8 cellular contexts compared by ENCODE assay signal in the genomic region with DNA sequence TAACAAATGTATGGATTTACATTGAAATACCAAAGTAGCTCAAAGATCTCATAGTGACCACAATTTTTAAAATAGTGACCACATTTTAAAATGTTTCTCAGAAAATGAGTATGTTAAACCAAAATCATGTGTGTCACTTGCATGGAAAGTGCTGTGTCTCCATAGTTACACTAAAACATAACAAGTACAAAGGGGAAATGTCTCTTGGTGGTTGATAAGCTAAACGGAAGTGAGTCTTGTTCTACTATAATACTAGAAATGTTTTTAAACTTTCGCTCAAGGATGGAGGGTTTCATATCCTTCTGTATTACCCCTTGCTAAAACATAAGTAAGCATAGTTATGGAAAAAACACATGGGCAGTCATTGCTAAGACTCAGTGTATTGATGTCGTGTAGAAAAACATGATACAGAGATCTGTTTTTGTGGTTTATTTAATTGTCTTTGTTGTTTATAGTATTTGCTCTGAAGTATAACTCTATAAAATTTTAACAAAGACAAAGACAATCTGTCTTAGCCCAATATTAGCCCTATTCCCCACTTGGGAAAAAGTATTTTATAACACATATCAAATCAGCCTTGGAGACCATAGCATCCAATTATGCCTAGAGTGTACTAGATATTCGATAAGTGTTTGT. TPM values are rescaled to one million over a fixed set of nuclear protein-coding genes. Genes with fewer than 3 reads are reported as not detected.
DNase-seq lines count a peak whose midpoint lies in the region; ATAC-seq, FAIRE-seq and TF ChIP-seq lines count a peak whose summit lies in the region.

No MANE protein-coding gene starts in this region.

- no TSS peak for BruUV-seq in GM12878 (replicated peaks; lab: Mats Ljungman, UMichigan)
- no TSS peak for BruUV-seq in A673 (replicated peaks; lab: Mats Ljungman, UMichigan)

- no peak for DNase-seq in CD4-positive, alpha-beta T cell
- DNase-seq in GM12878 (ENCODE audit: low read depth, low spot score) (peak; percentile 78), transverse colon (no peak), NCI-H2171 treated with DMSO at 0.1 percent for 48 hours (lab: John Stamatoyannopoulos, UW) (no peak), H4 (ENCODE audit: low spot score) (no peak), A673 (ENCODE audit: low spot score) (no peak)

- TF ChIP-seq EP300 in GM12878 (IDR thresholded peaks at IDR 0.05; ENCODE audit: borderline replicate concordance in 1 of 2, control insufficient read depth in 1 of 2, low read depth in 2 of 2, low read length in 2 of 2) (peak; percentile 100), transverse colon (IDR thresholded peaks at IDR 0.05; ENCODE audit: low read depth) (no peak)

- H2AFZ ChIP-seq in GM12878 (ENCODE audit: control insufficient read depth, low read depth, low read length), result no peak overlapping the region

- peak overlapping the region; percentile 94 for H3K27ac Mint-ChIP-seq in CD4-positive, alpha-beta T cell

- H3K4me3 Mint-ChIP-seq in CD4-positive, alpha-beta T cell, result peak overlapping the region; percentile 59

- TF ChIP-seq POLR2A in GM12878 (IDR thresholded peaks at IDR 0.05; ENCODE audit: low read depth, low read length) (no peak), transverse colon (IDR thresholded peaks at IDR 0.05) (no peak)

- H3K4me1 Mint-ChIP-seq in CD4-positive, alpha-beta T cell (ENCODE audit: low read depth), result peaks cover 60% of the 10 kb centered on the region

- H3K9me3 ChIP-seq in CD4-positive, alpha-beta T cell (ENCODE audit: control insufficient read depth, low read length), result no peaks in the 10 kb centered on the region
- H3K9me3 ChIP-seq in GM12878 (replicated peaks; ENCODE audit: control insufficient read depth, insufficient read depth, low read length) (no peaks in the 10 kb centered on the region; the same call in 2 of the 3 replicates), transverse colon (no peaks in the 10 kb centered on the region), A673 (ENCODE audit: low read depth, low read length, poor library complexity, severe bottlenecking) (no peaks in the 10 kb centered on the region)

- H3K27ac ChIP-seq in CD4-positive, alpha-beta T cell (ENCODE audit: low read depth, low read length), result peak overlapping the region; percentile 82
- peak overlapping the region; percentile 56 for H3K27ac ChIP-seq in GM12878 (ENCODE audit: control insufficient read depth, insufficient read depth)
- peak overlapping the region in 3 of 4 donors; percentile 22 to 40 (median 34) for H3K27ac ChIP-seq in transverse colon
- no peak overlapping the region for H3K27ac ChIP-seq in A673 (ENCODE audit: low read depth, low read length, poor library complexity, severe bottlenecking)

- peaks cover 2% of the 10 kb centered on the region for H3K9me3 Mint-ChIP-seq in CD4-positive, alpha-beta T cell

- peak overlapping the region; percentile 46 for H3K4me2 ChIP-seq in GM12878 (ENCODE audit: control insufficient read depth, insufficient read depth)

- RAD21 ChIA-PET in GM12878 (lab: Charles Lee; ENCODE audit: unreplicated experiment), result interaction anchor here (0.7 to 15.7 kb wide), 17 partner anchors 10 to 187 kb away, joined by 3 to 344 read pairs (median 4); a partner anchor contains a TSS

- intact Hi-C loops in CD4-positive, alpha-beta T cell (cut with DNase I, micrococcal nuclease), result loop anchor here (1.0 to 2.0 kb wide), 4 partner anchors 9 to 27 kb away; a partner anchor contains a TSS
- intact Hi-C loops in GM12878 (cut with micrococcal nuclease; ENCODE audit: unreplicated experiment) (loop anchor here (2.0 kb wide), 1 partner anchor 26 kb away; a partner anchor contains a TSS), transverse colon (cut with DNase I; ENCODE audit: low total_unique reads) (no loop called here), A673 (cut with micrococcal nuclease; ENCODE audit: unreplicated experiment) (no loop called here)

- WGBS in GM12878 (ENCODE audit: insufficient coverage, insufficient replicate concordance, low lambda C conversion rate, missing lambda C conversion rate), result 36% methylated on average over 4 of the region's 4 CpGs
- 45 to 58% methylated on average over 4 of the region's 4 CpGs for WGBS in transverse colon (ENCODE audit: low coverage in 1 of 2), 2 donors

- H3K4me1 ChIP-seq in GM12878 (ENCODE audit: control insufficient read depth, insufficient read depth, low read length), result peaks cover 62% of the 10 kb centered on the region
- H3K4me1 ChIP-seq in transverse colon, result peaks cover 0 to 16% (median under 1%) of the 10 kb centered on the region in 4 donors
- H3K4me1 ChIP-seq in A673 (ENCODE audit: insufficient read depth, low read length, poor library complexity, severe bottlenecking), result no peaks in the 10 kb centered on the region

- in situ Hi-C loops in GM12878 (cut with MboI), result no loop called here
- in situ Hi-C loops in transverse colon (cut with MboI; ENCODE audit: low pct_ligation_motif_present in 1 of 4, low pct_unique_long_range_greater_than_20kb in 1 of 4, low sequenced_read_pairs in 3 of 4), result no loop called here

- POLR2A ChIA-PET in CD4-positive, alpha-beta T cell (lab: Charles Lee), result interaction anchor here (0.8 to 5.0 kb wide), 12 partner anchors 8 to 208 kb away, joined by 3 to 93 read pairs (median 7); a partner anchor contains a TSS
- POLR2A ChIA-PET in GM12878 (lab: Charles Lee) (interaction anchor here (0.9 to 16.0 kb wide), 14 partner anchors 10 to 102 kb away, joined by 3 to 260 read pairs (median 4); a partner anchor contains a TSS), A673 (lab: Charles Lee; ENCODE audit: low non-redundant PET) (no interaction called here)

- no peak for TF ChIP-seq CTCF in CD4-positive, alpha-beta T cell (IDR thresholded peaks at IDR 0.05)
- TF ChIP-seq CTCF in GM12878 (IDR thresholded peaks at IDR 0.05 in 2 of 3, conservative IDR thresholded peaks at IDR 0.05 in 1 of 3; ENCODE audit: control insufficient read depth in 2 of 3, extremely low read depth in 1 of 3, insufficient read depth in 1 of 3, low read depth in 3 of 3, low read length in 3 of 3) (no peak), transverse colon (IDR thresholded peaks at IDR 0.05) (no peak), A673 (conservative IDR thresholded peaks at IDR 0.05; ENCODE audit: low read depth, low read length) (no peak)

- ATAC-seq in CD4-positive, alpha-beta T cell (ENCODE audit: poor library complexity), result peak; percentile 90
- ATAC-seq in GM19455 (IDR thresholded peaks at IDR 0.05; ENCODE audit: unreplicated experiment) (peak; percentile 63), HG03558 (IDR thresholded peaks at IDR 0.05; ENCODE audit: extremely low read depth, unreplicated experiment) (peak; percentile 62), GM12878 (peak; percentile 78)

- no peak for FAIRE-seq in GM12878 (lab: Jason Lieb, UNC)

- H3K79me2 ChIP-seq in GM12878 (ENCODE audit: control insufficient read depth, insufficient read depth, low read length), result no peaks in the 10 kb centered on the region

- H3K4me3 ChIP-seq in GM12878, result no peak overlapping the region
- no peak overlapping the region for H3K4me3 ChIP-seq in transverse colon
- no peak overlapping the region for H3K4me3 ChIP-seq in A673 (ENCODE audit: low read depth, low read length, poor library complexity, severe bottlenecking)

- no peak for TF ChIP-seq RAD21 in GM12878 (IDR thresholded peaks at IDR 0.05; ENCODE audit: insufficient read depth, low read depth, low read length)

- peaks cover 5% of the 10 kb centered on the region for H3K36me3 Mint-ChIP-seq in CD4-positive, alpha-beta T cell (ENCODE audit: low read depth)

- H3K27me3 ChIP-seq in CD4-positive, alpha-beta T cell (ENCODE audit: control insufficient read depth, insufficient read depth, low read length), result no peaks in the 10 kb centered on the region
- H3K27me3 ChIP-seq in GM12878 (replicated peaks in 1 of 2; ENCODE audit: control insufficient read depth in 2 of 2, insufficient read depth in 2 of 2, low read length in 1 of 2) (no peaks in the 10 kb centered on the region), transverse colon (no peaks in the 10 kb centered on the region), A673 (replicated peaks; ENCODE audit: insufficient read depth, low read depth, low read length, poor library complexity) (no peaks in the 10 kb centered on the region)

- H3K27me3 Mint-ChIP-seq in CD4-positive, alpha-beta T cell, result no peaks in the 10 kb centered on the region

- H3K36me3 ChIP-seq in GM12878 (ENCODE audit: control insufficient read depth in 2 of 2, insufficient read depth in 2 of 2, low read length in 1 of 2), result no peaks in the 10 kb centered on the region
- no peaks in the 10 kb centered on the region for H3K36me3 ChIP-seq in transverse colon
- no peaks in the 10 kb centered on the region for H3K36me3 ChIP-seq in A673 (ENCODE audit: insufficient read depth, low read length, poor library complexity, severe bottlenecking)

- no peaks in the 10 kb centered on the region for H4K20me1 ChIP-seq in GM12878 (ENCODE audit: control insufficient read depth, insufficient read depth)

- no peak overlapping the region for H3K9ac ChIP-seq in GM12878 (ENCODE audit: control insufficient read depth, insufficient read depth, low read length)

- SMC1A ChIA-PET in GM12878 (lab: Charles Lee; ENCODE audit: uncharacterized antibody, unreplicated experiment), result interaction anchor here (0.7 to 18.4 kb wide), 18 partner anchors 16 to 187 kb away, joined by 3 to 488 read pairs (median 5); a partner anchor contains a TSS

- CTCF ChIA-PET in CD4-positive, alpha-beta T cell (lab: Charles Lee), result interaction anchor here (0.9 to 2.6 kb wide), 6 partner anchors 10 to 51 kb away, joined by 3 to 14 read pairs (median 6); a partner anchor contains a TSS
- CTCF ChIA-PET in GM12878 (lab: Yijun Ruan, JAX) (interaction anchor here (0.6 to 11.8 kb wide), 16 partner anchors 10 to 99 kb away, joined by 3 to 155 read pairs (median 4); a partner anchor contains a TSS), A673 (lab: Charles Lee) (no interaction called here)

RNA-seq across cellular contexts. Expression of a gene that starts 27.0 kb away (rescaled TPM):
- total RNA-seq in CD4-positive, alpha-beta T cell, result 10 to 100 TPM; 64.1 to 69.6 TPM
- total RNA-seq in GM12878 (2013; cell fraction: nucleolus; rRNA removed), result 602 and 632 TPM in 2 replicates
- total RNA-seq in GM12878 (2014; rRNA removed), result 54.4 and 60.5 TPM in 2 replicates
- total RNA-seq in GM12878 (2014; rRNA removed; fragmentation: Illumina TruSeq; extraction: Trizol), result 81.8 and 87.2 TPM in 2 replicates
- 46.7 and 50.1 TPM in 2 replicates for total RNA-seq in GM12878 (2021)
- polyA plus RNA-seq in GM12878 (2011; ENCODE audit: low read depth), result 10.2 TPM
- polyA plus RNA-seq in GM12878 (2011; rRNA removed), result 65.3 and 97.9 TPM in 2 replicates
- 23.4 and 27.1 TPM in 2 replicates for polyA plus RNA-seq in GM12878 (2011; cell fraction: cytosol; rRNA removed)
- polyA plus RNA-seq in GM12878 (2011; cell fraction: nucleus; rRNA removed), result 56.4 and 58.1 TPM in 2 replicates
- 23.2 and 28.0 TPM in 2 replicates for polyA plus RNA-seq in GM12878 (2012)
- 39.3 and 49.0 TPM in 2 replicates for polyA plus RNA-seq in GM12878 (2014; fragmentation: Illumina TruSeq; extraction: Trizol)
- polyA plus RNA-seq in GM12878 (2014; fragmentation: Nextera tagmentation; extraction: Ambion mirVana), result 10 to 100 TPM; 14.2 to 15.4 TPM
- 28.5 and 28.8 TPM in 2 replicates for polyA plus RNA-seq in GM12878 (2014; rRNA removed)
- 10 to 100 TPM; 21.6 to 26.8 TPM for polyA plus RNA-seq in GM12878 (2016; fragmentation: Nextera tagmentation; extraction: Ambion mirVana)
- 188 and 229 TPM in 2 replicates for polyA minus RNA-seq in GM12878 (2011; rRNA and poly(A)+ RNA removed)
- polyA minus RNA-seq in GM12878 (2011; cell fraction: cytosol; rRNA and poly(A)+ RNA removed), result 42.9 and 49.6 TPM in 2 replicates
- 120 and 185 TPM in 2 replicates for polyA minus RNA-seq in GM12878 (2011; cell fraction: nucleus; rRNA and poly(A)+ RNA removed)
- 10 to 100 TPM; 16.5 to 40.4 (median 24.5) TPM for total RNA-seq in transverse colon
- 5.4 and 7.2 TPM in 2 replicates for total RNA-seq in H4 (2014; rRNA removed; shearing (Covaris generic))
- 13.2 TPM in 2 replicates for total RNA-seq in A673 (2021)

RNA-seq across cellular contexts. Expression of a gene that starts 50.2 kb away (rescaled TPM):
- 100 to 1,000 TPM in 1 of 2 experiments, 10 to 100 TPM in 1; 98.5 to 102 TPM for total RNA-seq in CD4-positive, alpha-beta T cell
- total RNA-seq in GM12878 (2013; cell fraction: nucleolus; rRNA removed), result 70.8 and 70.9 TPM in 2 replicates
- 128 and 141 TPM in 2 replicates for total RNA-seq in GM12878 (2014; rRNA removed)
- total RNA-seq in GM12878 (2014; rRNA removed; fragmentation: Illumina TruSeq; extraction: Trizol), result 148 and 152 TPM in 2 replicates
- total RNA-seq in GM12878 (2021), result 182 and 204 TPM in 2 replicates
- polyA plus RNA-seq in GM12878 (2011; ENCODE audit: low read depth), result 108 TPM
- 387 and 412 TPM in 2 replicates for polyA plus RNA-seq in GM12878 (2011; rRNA removed)
- 245 and 314 TPM in 2 replicates for polyA plus RNA-seq in GM12878 (2011; cell fraction: cytosol; rRNA removed)
- polyA plus RNA-seq in GM12878 (2011; cell fraction: nucleus; rRNA removed), result 170 and 179 TPM in 2 replicates
- 175 and 233 TPM in 2 replicates for polyA plus RNA-seq in GM12878 (2012)
- 274 and 338 TPM in 2 replicates for polyA plus RNA-seq in GM12878 (2014; fragmentation: Illumina TruSeq; extraction: Trizol)
- 100 to 1,000 TPM; 155 to 179 TPM for polyA plus RNA-seq in GM12878 (2014; fragmentation: Nextera tagmentation; extraction: Ambion mirVana)
- polyA plus RNA-seq in GM12878 (2014; rRNA removed), result 218 and 266 TPM in 2 replicates
- 100 to 1,000 TPM; 275 to 291 TPM for polyA plus RNA-seq in GM12878 (2016; fragmentation: Nextera tagmentation; extraction: Ambion mirVana)
- 143 and 310 TPM in 2 replicates for polyA minus RNA-seq in GM12878 (2011; rRNA and poly(A)+ RNA removed)
- polyA minus RNA-seq in GM12878 (2011; cell fraction: cytosol; rRNA and poly(A)+ RNA removed), result 48.4 and 63.4 TPM in 2 replicates
- 14.7 and 27.4 TPM in 2 replicates for polyA minus RNA-seq in GM12878 (2011; cell fraction: nucleus; rRNA and poly(A)+ RNA removed)
- total RNA-seq in transverse colon, result 100 to 1,000 TPM in 2 of 4 donors, 10 to 100 TPM in 2; 25.5 to 322 (median 134) TPM
- total RNA-seq in H4 (2014; rRNA removed; shearing (Covaris generic)), result 237 and 253 TPM in 2 replicates
- 220 and 227 TPM in 2 replicates for total RNA-seq in A673 (2021)

Comparison
In these comparisons a context has a peak if more than half of its experiments do, and no peak if none do; other contexts are left out.
1. intact Hi-C loops: an anchor here in CD4-positive, alpha-beta T cell (1.0 to 2.0 kb wide) and GM12878 (2.0 kb wide); none called in transverse colon and A673.